In the genomic region with DNA sequence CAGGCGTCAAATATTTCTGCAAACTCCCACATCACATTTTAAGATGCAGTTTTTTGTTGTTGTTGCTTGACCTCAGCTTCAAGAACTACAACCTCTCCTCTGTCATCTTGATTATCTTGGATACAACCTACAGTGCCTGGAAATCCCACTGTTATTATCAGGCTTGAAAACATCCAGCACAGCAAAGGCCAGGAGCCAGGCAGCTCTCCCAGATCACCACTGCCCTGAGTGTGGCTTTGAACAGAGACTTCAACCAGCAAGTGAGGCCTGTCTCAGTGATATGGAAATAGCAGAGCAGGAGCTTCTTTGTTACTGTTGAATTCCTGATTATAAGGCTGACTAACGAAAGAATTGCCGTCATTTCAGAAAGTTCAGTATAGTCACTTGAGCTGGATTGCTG, we compare ENCODE assay signal across 20 cellular contexts. TPM values are rescaled to one million over a fixed set of nuclear protein-coding genes. Genes with fewer than 3 reads are reported as not detected.
DNase-seq lines count a peak whose midpoint lies in the region; ATAC-seq and TF ChIP-seq lines count a peak whose summit lies in the region.
"Had no signal": no experiment of that assay in that cellular context is flagged by ENCODE, and none has a peak within 500 bp of the region (broad histone marks: within the 10 kb centered on the region; RNA-seq: fewer than 3 reads in every experiment).

No MANE protein-coding gene starts in this region.

- no peaks in the 10 kb centered on the region for H3K9me3 Mint-ChIP-seq in GM23338
- no peaks in the 10 kb centered on the region for H3K9me3 Mint-ChIP-seq in WTC11
- H3K9me3 Mint-ChIP-seq in activated naive CD4-positive, alpha-beta T cell treated with anti-CD3 and anti-CD28 coated beads, Interleukin-2, amount 10 ng/mL, durations not matched to agents 7 days and 5 days, result peaks cover 25% of the 10 kb centered on the region

- H3K4me2 ChIP-seq in GM23338, result no peak overlapping the region

- peaks cover 5% of the 10 kb centered on the region; the same call in 1 of the 2 replicates for H3K9me2 ChIP-seq in GM23338 (ENCODE audit: insufficient read depth)

- TF ChIP-seq POLR2A in testis (IDR thresholded peaks at IDR 0.05), result no peak

- no peaks in the 10 kb centered on the region for H3K79me2 ChIP-seq in GM23338 (replicated peaks; ENCODE audit: insufficient read depth)

- no peaks in the 10 kb centered on the region for H3K36me3 ChIP-seq in GM23338 (ENCODE audit: insufficient read depth)
- no peaks in the 10 kb centered on the region for H3K36me3 ChIP-seq in testis (ENCODE audit: low read depth, missing control alignments)

- H3K27ac Mint-ChIP-seq in GM23338 (no peak overlapping the region), WTC11 (no peak overlapping the region)
- no peak overlapping the region for H3K27ac Mint-ChIP-seq in activated naive CD4-positive, alpha-beta T cell treated with anti-CD3 and anti-CD28 coated beads, Interleukin-2, amount 10 ng/mL, durations not matched to agents 7 days and 5 days
- H3K27ac Mint-ChIP-seq: CD4-positive, alpha-beta memory T cell had no signal

- DNase-seq in GM23338 (ENCODE audit: low spot score) (no peak), WTC11 (ENCODE audit: low spot score) (no peak), fibroblast of villous mesenchyme (ENCODE audit: low read depth) (peak; percentile 12), testis (peak; percentile 59), NCI-H510A treated with DMSO at 0.1 percent for 48 hours (lab: John Stamatoyannopoulos, UW) (no peak)
- DNase-seq in activated naive CD4-positive, alpha-beta T cell treated with anti-CD3 and anti-CD28 coated beads, Interleukin-2, amount 10 ng/mL, durations not matched to agents 7 days and 5 days, result no peak
- DNase-seq in activated CD8-positive, alpha-beta memory T cell treated with anti-CD3 and anti-CD28 coated beads for 24 hours, result no peak
- DNase-seq: C1 segment of cervical spinal cord; Calu3; CD4-positive, alpha-beta memory T cell; COR-L47; DMS153; EL; GF-D8; H7 had no signal

- 43 to 71% methylated on average over 3 of the region's 3 CpGs for WGBS in testis, 2 donors

- POLR2A ChIA-PET in WTC11 (lab: Charles Lee), result no interaction called here

- H4K20me1 ChIP-seq in GM23338 (replicated peaks; ENCODE audit: insufficient read depth), result no peaks in the 10 kb centered on the region

- H3K4me1 Mint-ChIP-seq in GM23338, result peaks cover 8% of the 10 kb centered on the region; the same call in 2 of the 3 replicates
- H3K4me1 Mint-ChIP-seq in WTC11, result peaks cover 11% of the 10 kb centered on the region
- H3K4me1 Mint-ChIP-seq in activated naive CD4-positive, alpha-beta T cell treated with anti-CD3 and anti-CD28 coated beads, Interleukin-2, amount 10 ng/mL, durations not matched to agents 7 days and 5 days, result peaks cover 34% of the 10 kb centered on the region

- CTCF ChIA-PET in WTC11 (lab: Charles Lee), result interaction anchor here (0.8 to 2.3 kb wide), 2 partner anchors 10 to 22 kb away, joined by 3 to 6 read pairs; no protein-coding TSS in a partner anchor
- CTCF ChIA-PET in activated naive CD4-positive, alpha-beta T cell treated with anti-CD3 and anti-CD28 coated beads, Interleukin-2, amount 10 ng/mL, durations not matched to agents 7 days and 5 days (lab: Charles Lee), result interaction anchor here (0.9 to 1.1 kb wide), 2 partner anchors 21 to 483 kb away, joined by 3 read pairs; no protein-coding TSS in a partner anchor

- H3K27me3 ChIP-seq in GM23338 (ENCODE audit: insufficient read depth) (no peaks in the 10 kb centered on the region), testis (no peaks in the 10 kb centered on the region)

- no peaks in the 10 kb centered on the region for H3F3A ChIP-seq in GM23338 (replicated peaks; ENCODE audit: low read depth)

- H3K4me3 ChIP-seq in GM23338, result no peak overlapping the region
- H3K4me3 ChIP-seq in fibroblast of villous mesenchyme (ENCODE audit: low read depth, low read length), result no peak overlapping the region
- H3K4me3 ChIP-seq in testis, result no peak overlapping the region

- TF ChIP-seq CTCF in GM23338 (conservative IDR thresholded peaks at IDR 0.05; ENCODE audit: low read depth in 2 of 2), result no peak
- no peak for TF ChIP-seq CTCF in WTC11 (IDR thresholded peaks at IDR 0.05)
- TF ChIP-seq CTCF in fibroblast of villous mesenchyme (IDR thresholded peaks at IDR 0.05; ENCODE audit: insufficient read depth, low read depth, low read length), result no peak
- TF ChIP-seq CTCF in testis (IDR thresholded peaks at IDR 0.05), result no peak

- H3K36me3 Mint-ChIP-seq in GM23338 (ENCODE audit: low read depth) (no peaks in the 10 kb centered on the region), WTC11 (no peaks in the 10 kb centered on the region)
- H3K36me3 Mint-ChIP-seq in activated naive CD4-positive, alpha-beta T cell treated with anti-CD3 and anti-CD28 coated beads, Interleukin-2, amount 10 ng/mL, durations not matched to agents 7 days and 5 days, result peaks cover 10% of the 10 kb centered on the region
- H3K36me3 Mint-ChIP-seq: CD4-positive, alpha-beta memory T cell had no signal

- H3K4me3 Mint-ChIP-seq in GM23338, result no peak overlapping the region
- no peak overlapping the region for H3K4me3 Mint-ChIP-seq in WTC11
- no peak overlapping the region for H3K4me3 Mint-ChIP-seq in activated naive CD4-positive, alpha-beta T cell treated with anti-CD3 and anti-CD28 coated beads, Interleukin-2, amount 10 ng/mL, durations not matched to agents 7 days and 5 days
- H3K4me3 Mint-ChIP-seq: CD4-positive, alpha-beta memory T cell had no signal

- H3K27ac ChIP-seq in GM23338 (ENCODE audit: low read depth) (no peak overlapping the region), testis (peak overlapping the region in 1 of 2 donors; percentile 45)

- ATAC-seq in GM23338, result peak; percentile 57
- peak; percentile 41 for ATAC-seq in WTC11
- no peak for ATAC-seq in GM18519 (IDR thresholded peaks at IDR 0.05; ENCODE audit: low FRiP score, unreplicated experiment)
- ATAC-seq: HCT116 had no signal

- intact Hi-C loops in testis (cut with DNase I; ENCODE audit: low total_unique reads), result no loop called here

- H2AFZ ChIP-seq in GM23338, result peak overlapping the region; percentile 77

- peaks cover 1% of the 10 kb centered on the region for H3K27me3 Mint-ChIP-seq in GM23338 (ENCODE audit: insufficient read depth, low read depth, poor library complexity)
- no peaks in the 10 kb centered on the region for H3K27me3 Mint-ChIP-seq in WTC11 (ENCODE audit: low read depth)
- peaks cover 21% of the 10 kb centered on the region for H3K27me3 Mint-ChIP-seq in activated naive CD4-positive, alpha-beta T cell treated with anti-CD3 and anti-CD28 coated beads, Interleukin-2, amount 10 ng/mL, durations not matched to agents 7 days and 5 days

- H3K4me1 ChIP-seq in GM23338 (ENCODE audit: insufficient read depth) (peaks cover 6% of the 10 kb centered on the region; the same call in 1 of the 2 replicates), testis (peaks cover 12% of the 10 kb centered on the region)

- no peaks in the 10 kb centered on the region for H3K9me3 ChIP-seq in testis

TF ChIP-seq in GM23338, 12 proteins besides CTCF, POLR2A, EP300 and RAD21 (continues in another document):
- TF ChIP-seq EZH2phosphoT487 (IDR thresholded peaks at IDR 0.05; ENCODE audit: unreplicated experiment), result no peak

TF ChIP-seq in WTC11, 78 proteins besides CTCF, POLR2A, EP300 and RAD21:
- TF ChIP-seq ZSCAN18 (CRISPR knock-in tag; IDR thresholded peaks at IDR 0.05) (no peak), ATF6 (CRISPR knock-in tag; IDR thresholded peaks at IDR 0.05) (no peak), ZNF423 (CRISPR knock-in tag; IDR thresholded peaks at IDR 0.05) (no peak), SOX15 (CRISPR knock-in tag; IDR thresholded peaks at IDR 0.05) (no peak), CBFB (CRISPR knock-in tag; IDR thresholded peaks at IDR 0.05; ENCODE audit: low read depth) (no peak)

RNA-seq across cellular contexts. Expression of gene CCDC190, which starts 28.5 kb away (rescaled TPM):
- total RNA-seq in GM23338 (2014; rRNA removed; shearing (Covaris generic)), result not detected in 2 replicates
- polyA plus RNA-seq in GM23338 (2016; fragmentation: Nextera tagmentation; extraction: Ambion mirVana) (not detected in 2 replicates), testis (ENCODE audit: insufficient read depth, low read depth, low replicate concordance) (1.6 TPM)
- total RNA-seq in WTC11 (2021) (not detected in 3 replicates), fibroblast of villous mesenchyme (0.43 TPM in 1 of 2 replicates, not detected in the other), testis (1 to 10 TPM in 1 of 2 donors, under 1 TPM in 1; 0.19 to 1.2 TPM)
- total RNA-seq: A172; Calu3; CD4-positive, alpha-beta memory T cell; G401; H1; H7 had no signal
- polyA plus RNA-seq: CD4-positive, alpha-beta memory T cell; H1 had no signal

RNA-seq across cellular contexts. Expression of gene HSD17B7, which starts 42.0 kb away (rescaled TPM):
- 30.9 and 42.8 TPM in 2 replicates for total RNA-seq in GM23338 (2014; rRNA removed; shearing (Covaris generic))
- polyA plus RNA-seq in GM23338 (2016; fragmentation: Nextera tagmentation; extraction: Ambion mirVana), result 29.1 and 31.9 TPM in 2 replicates
- 25.0 to 32.9 TPM (median 30.6 TPM) in 3 replicates for total RNA-seq in WTC11 (2021)
- total RNA-seq in fibroblast of villous mesenchyme, result 17.7 and 26.8 TPM in 2 replicates
- 10 to 100 TPM in 1 of 2 donors, 1 to 10 TPM in 1; 9.8 to 10.7 TPM for total RNA-seq in testis
- polyA plus RNA-seq in testis (ENCODE audit: insufficient read depth, low read depth, low replicate concordance), result 7.9 TPM

Comparison
In these comparisons a context has a peak if more than half of its experiments do, and no peak if none do; other contexts are left out.
1. DNase-seq: peak in fibroblast of villous mesenchyme (single experiment) and testis (single experiment); none in GM23338 (single experiment), WTC11 (single experiment), NCI-H510A treated with DMSO at 0.1 percent for 48 hours (single experiment), activated naive CD4-positive, alpha-beta T cell treated with anti-CD3 and anti-CD28 coated beads, Interleukin-2, amount 10 ng/mL, durations not matched to agents 7 days and 5 days (single experiment) and activated CD8-positive, alpha-beta memory T cell treated with anti-CD3 and anti-CD28 coated beads for 24 hours (single experiment).